In genomic region chr7:20214787-20215669, GRCh38 we compare ENCODE assay signal across 15 cellular contexts. TPM values are rescaled to one million over a fixed set of nuclear protein-coding genes. Genes with fewer than 3 reads are reported as not detected.
DNase-seq lines count a peak whose midpoint lies in the region; ATAC-seq and TF ChIP-seq lines count a peak whose summit lies in the region.
"Had no signal": no experiment of that assay in that cellular context is flagged by ENCODE, and none has a peak within 500 bp of the region (broad histone marks: within the 10 kb centered on the region; RNA-seq: fewer than 3 reads in every experiment).

No MANE protein-coding gene starts in this region.

- CTCF ChIA-PET in OCI-LY7 (lab: Charles Lee; ENCODE audit: unreplicated experiment), result no interaction called here

- H3K9me2 ChIP-seq in OCI-LY7 (ENCODE audit: insufficient read depth, low read length), result no peaks in the 10 kb centered on the region

- peaks cover 18% of the 10 kb centered on the region; the same call in 1 of the 2 replicates for H3K79me2 ChIP-seq in OCI-LY7 (ENCODE audit: insufficient read depth, low read depth, low read length)

- no peak for TF ChIP-seq POLR2A in thyroid gland (IDR thresholded peaks at IDR 0.05)

- H3K9ac ChIP-seq in endocrine pancreas (ENCODE audit: control insufficient read depth, insufficient read depth, low read length), result peak overlapping the region; percentile 10
- H3K9ac ChIP-seq: GM23248 had no signal

- H3K9me3 ChIP-seq in OCI-LY7 (ENCODE audit: low read length) (peaks cover 3% of the 10 kb centered on the region; the same call in 1 of the 2 replicates), endocrine pancreas (ENCODE audit: control insufficient read depth, low read length) (no peaks in the 10 kb centered on the region), thyroid gland (no peaks in the 10 kb centered on the region)

- peak overlapping the region; percentile 80 for H3K4me2 ChIP-seq in OCI-LY7 (ENCODE audit: low read length)

- H4K20me1 ChIP-seq in OCI-LY7 (ENCODE audit: insufficient read depth, low read length), result no peaks in the 10 kb centered on the region

- BruUV-seq in OCI-LY7 (replicated peaks; lab: Mats Ljungman, UMichigan), result no TSS peak

- no peak for TF ChIP-seq CTCF in OCI-LY7 (conservative IDR thresholded peaks at IDR 0.05; ENCODE audit: low read length)
- no peak for TF ChIP-seq CTCF in thyroid gland (IDR thresholded peaks at IDR 0.05)

- intact Hi-C loops in OCI-LY7 (cut with micrococcal nuclease; ENCODE audit: unreplicated experiment) (loop anchor here (10.0 kb wide), 1 partner anchor 1730 kb away; the partner anchor contains the start of gene CDCA7L), thyroid gland (cut with DNase I) (no loop called here), left ventricle myocardium superior (cut with micrococcal nuclease) (no loop called here)

- H3K4me1 ChIP-seq in OCI-LY7 (ENCODE audit: insufficient read depth, low read length, poor library complexity, severe bottlenecking) (peaks cover 29% of the 10 kb centered on the region), endocrine pancreas (ENCODE audit: control insufficient read depth, insufficient read depth, low read length) (peaks cover 15% of the 10 kb centered on the region), thyroid gland (no peaks in the 10 kb centered on the region)

- ATAC-seq in left ventricle myocardium superior, result no peak
- ATAC-seq: left lobe of liver had no signal

- H3K36me3 ChIP-seq in OCI-LY7 (ENCODE audit: insufficient read depth, low read length), result peaks cover 3% of the 10 kb centered on the region; the same call in 1 of the 2 replicates
- no peaks in the 10 kb centered on the region for H3K36me3 ChIP-seq in endocrine pancreas (ENCODE audit: control insufficient read depth, insufficient read depth, low read length)
- H3K36me3 ChIP-seq in thyroid gland, result no peaks in the 10 kb centered on the region
- H3K36me3 ChIP-seq: cardiac muscle cell had no signal

- H3K27ac ChIP-seq in OCI-LY7 (ENCODE audit: low read depth, low read length, poor library complexity, severe bottlenecking) (no peak overlapping the region), thyroid gland (no peak overlapping the region)
- H3K27ac ChIP-seq: cardiac muscle cell, GM23248 had no signal

- POLR2A ChIA-PET in OCI-LY7 (lab: Charles Lee), result interaction anchor here (1.4 to 1.7 kb wide), 2 partner anchors 12 to 16 kb away, joined by 3 to 5 read pairs; no protein-coding TSS in a partner anchor

- WGBS in thyroid gland, 2 donors, result 87 to 92% methylated on average over 6 of the region's 6 CpGs

- H3K27me3 ChIP-seq in endocrine pancreas (ENCODE audit: control insufficient read depth, insufficient read depth, low read length) (no peaks in the 10 kb centered on the region), thyroid gland (no peaks in the 10 kb centered on the region)
- H3K27me3 ChIP-seq: cardiac muscle cell had no signal

- peak; percentile 50 for DNase-seq in DMS79 treated with DMSO at 0.1 percent for 48 hours (lab: John Stamatoyannopoulos, UW)
- DNase-seq in DMS79 (lab: John Stamatoyannopoulos, UW), result no peak
- DNase-seq in OCI-LY7 (ENCODE audit: low spot score), result no peak
- DNase-seq in thyroid gland, result peak; percentile 3 to 8
- no peak for DNase-seq in left ventricle myocardium superior
- DNase-seq in inferior parietal cortex (ENCODE audit: extremely low spot score), result no peak
- no peak for DNase-seq in hepatic stellate cell (ENCODE audit: low spot score)
- DNase-seq: 8988T; activated naive CD4-positive, alpha-beta T cell treated with anti-CD3 and anti-CD28 coated beads, Interleukin-2, amount 10 ng/mL, durations not matched to agents 7 days and 5 days; GM23248; NCI-H345; T1000 had no signal

- H3K4me3 ChIP-seq in OCI-LY7 (ENCODE audit: low read depth, low read length, poor library complexity, severe bottlenecking), result peak overlapping the region; percentile 27
- H3K4me3 ChIP-seq in endocrine pancreas (ENCODE audit: control insufficient read depth, insufficient read depth, low read length), result peak overlapping the region; percentile 94
- no peak overlapping the region for H3K4me3 ChIP-seq in thyroid gland (replicated peaks in 1 of 3)
- H3K4me3 ChIP-seq: cardiac muscle cell, GM23248 had no signal

- H2AFZ ChIP-seq in OCI-LY7 (ENCODE audit: low read length), result no peak overlapping the region
- H2AFZ ChIP-seq: GM23248 had no signal

RNA-seq across cellular contexts. Expression of gene MACC1, which starts 2.2 kb away (rescaled TPM):
- 5.0 and 6.5 TPM in 2 replicates for total RNA-seq in OCI-LY7 (2014; rRNA removed; shearing (Covaris generic))
- total RNA-seq in OCI-LY7 (2022), result 9.1 and 11.1 TPM in 2 replicates
- total RNA-seq in thyroid gland, result 1 to 10 TPM; 2.6 to 7.7 (median 3.6) TPM
- 0.05 TPM for total RNA-seq in left ventricle myocardium superior

Comparison
In these comparisons a context has a peak if more than half of its experiments do, and no peak if none do; other contexts are left out.
1. DNase-seq: peak in DMS79 treated with DMSO at 0.1 percent for 48 hours (single experiment) and thyroid gland (2 of 2); none in DMS79 (single experiment), OCI-LY7 (single experiment), left ventricle myocardium superior (single experiment), inferior parietal cortex (single experiment) and hepatic stellate cell (single experiment).
2. H3K4me3 ChIP-seq: peak in OCI-LY7 (single experiment) and endocrine pancreas (single experiment); none in thyroid gland (0 of 3).